2 cellular contexts compared by ENCODE assay signal in genomic region chr9:134283692-134284265, GRCh38.
TF ChIP-seq lines count a peak whose summit lies in the region.

No MANE protein-coding gene starts in this region.

TF ChIP-seq in liver, 16 proteins besides CTCF, POLR2A, EP300 and RAD21:
- TF ChIP-seq REST (IDR thresholded peaks at IDR 0.05) (no peak), FOXA1 (IDR thresholded peaks at IDR 0.05) (no peak), SP1 (IDR thresholded peaks at IDR 0.05) (no peak), JUND (IDR thresholded peaks at IDR 0.05) (no peak), TAF1 (conservative IDR thresholded peaks at IDR 0.05) (no peak), RXRA (IDR thresholded peaks at IDR 0.05) (no peak), GABPA (IDR thresholded peaks at IDR 0.05 in 1 of 2, conservative IDR thresholded peaks at IDR 0.05 in 1 of 2) (no peak), YY1 (IDR thresholded peaks at IDR 0.05) (no peak), NR2F2 (IDR thresholded peaks at IDR 0.05) (no peak), ZBTB33 (IDR thresholded peaks at IDR 0.05) (no peak), EGR1 (IDR thresholded peaks at IDR 0.05; ENCODE audit: low read depth in 2 of 2) (no peak), HNF4A (conservative IDR thresholded peaks at IDR 0.05) (no peak), HNF4G (IDR thresholded peaks at IDR 0.05) (no peak), MAX (IDR thresholded peaks at IDR 0.05) (no peak), ATF3 (IDR thresholded peaks at IDR 0.05) (no peak), FOXA2 (IDR thresholded peaks at IDR 0.05) (no peak)

TF ChIP-seq in HepG2, 621 proteins besides CTCF, POLR2A, EP300 and RAD21:
- no peak for TF ChIP-seq ZNF235 (CRISPR knock-in tag; IDR thresholded peaks at IDR 0.05; ENCODE audit: borderline replicate concordance)
